Comparison of ENCODE assay signal across 21 cellular contexts in the genomic region with DNA sequence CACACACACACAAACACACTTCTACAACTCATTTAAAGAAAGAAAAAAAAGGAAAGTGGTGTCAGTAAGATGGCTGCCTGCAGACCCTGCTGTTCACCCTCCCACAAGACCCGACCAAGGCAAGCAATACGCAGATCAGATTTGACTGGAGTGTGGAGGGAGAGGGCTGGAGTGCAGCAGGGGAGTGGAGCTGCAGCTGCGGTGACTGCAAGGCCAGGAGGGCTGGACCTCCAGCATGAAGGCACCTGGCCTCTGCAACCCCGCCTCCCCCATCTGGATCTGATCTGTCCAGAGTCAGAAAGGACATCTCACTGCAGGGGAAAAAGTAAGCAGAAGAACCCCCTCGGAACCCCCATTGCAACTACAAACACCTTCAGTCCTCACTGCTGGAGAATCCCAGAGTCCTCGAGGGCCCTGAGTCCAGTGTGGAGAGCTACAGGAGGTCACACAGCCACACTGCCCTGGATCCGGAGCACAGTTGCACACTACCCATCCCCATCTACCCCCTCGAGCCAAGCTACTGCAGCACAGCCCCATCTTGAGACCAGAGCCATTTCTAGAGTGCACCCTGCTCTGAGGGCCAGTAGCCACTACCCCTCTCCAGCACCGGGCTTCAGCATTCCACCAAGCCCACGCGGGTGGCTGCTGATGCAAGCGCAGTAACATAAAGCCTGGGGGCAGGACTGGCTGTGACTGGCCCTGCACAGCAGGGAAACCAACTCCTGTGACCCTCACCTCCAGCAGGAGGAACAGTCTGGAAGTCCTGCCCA. TPM values are rescaled to one million over a fixed set of nuclear protein-coding genes. Genes with fewer than 3 reads are reported as not detected.
DNase-seq lines count a peak whose midpoint lies in the region; ATAC-seq, FAIRE-seq and TF ChIP-seq lines count a peak whose summit lies in the region.
"Had no signal": no experiment of that assay in that cellular context is flagged by ENCODE, and none has a peak within 500 bp of the region (broad histone marks: within the 10 kb centered on the region; RNA-seq: fewer than 3 reads in every experiment).

No MANE protein-coding gene starts in this region.

- H3K79me2 ChIP-seq in K562 (ENCODE audit: control insufficient read depth, insufficient read depth, low read length), result no peaks in the 10 kb centered on the region
- H3K79me2 ChIP-seq in mesendoderm (ENCODE audit: control insufficient read depth, insufficient read depth, low read length), result no peaks in the 10 kb centered on the region

- no peak overlapping the region for H2BK15ac ChIP-seq in mesendoderm (replicated peaks; ENCODE audit: low read depth)

- no peak overlapping the region for H2AK5ac ChIP-seq in mesendoderm (ENCODE audit: low read length)

- H3K27me3 ChIP-seq in K562 (ENCODE audit: control insufficient read depth in 2 of 2, insufficient read depth in 2 of 2, low read length in 2 of 2) (no peaks in the 10 kb centered on the region; a peak in 1 of 5 replicates), mesendoderm (ENCODE audit: insufficient read depth, low read length, poor library complexity) (no peaks in the 10 kb centered on the region), upper lobe of right lung (no peaks in the 10 kb centered on the region), body of pancreas (no peaks in the 10 kb centered on the region)
- H3K27me3 ChIP-seq: BLaER1 treated with 17β-estradiol and CSF1 and Interleukin-3, amounts not matched to agents 10 nM and 100 nM had no signal

- no peak overlapping the region for H2BK5ac ChIP-seq in mesendoderm (ENCODE audit: low read length)

- H3K27ac Mint-ChIP-seq in stimulated activated naive CD8-positive, alpha-beta T cell treated with anti-CD3 and anti-CD28 coated beads, Interleukin-15, amount 100 ng/mL, for 72 hours, result no peak overlapping the region
- H3K27ac Mint-ChIP-seq: CD4-positive, alpha-beta memory T cell had no signal

- no peaks in the 10 kb centered on the region for H3K4me1 ChIP-seq in K562 (replicated peaks in 1 of 2; ENCODE audit: control insufficient read depth in 2 of 2, insufficient read depth in 2 of 2, low read length in 2 of 2)
- H3K4me1 ChIP-seq in mesendoderm (ENCODE audit: control insufficient read depth, low read depth, low read length), result no peaks in the 10 kb centered on the region
- H3K4me1 ChIP-seq in upper lobe of right lung, result no peaks in the 10 kb centered on the region
- no peaks in the 10 kb centered on the region for H3K4me1 ChIP-seq in body of pancreas

- no peak overlapping the region for H3K27ac ChIP-seq in K562 (ENCODE audit: extremely low read depth, low read depth, low read length)
- no peak overlapping the region for H3K27ac ChIP-seq in mesendoderm (ENCODE audit: low read depth, low read length)
- no peak overlapping the region for H3K27ac ChIP-seq in upper lobe of right lung
- H3K27ac ChIP-seq in body of pancreas, result no peak overlapping the region
- H3K27ac ChIP-seq: BLaER1 treated with 17β-estradiol and CSF1 and Interleukin-3, amounts not matched to agents 10 nM and 100 nM; SK-N-MC had no signal

- H2AFZ ChIP-seq in K562 (ENCODE audit: low read depth, low read length), result no peak overlapping the region

- TF ChIP-seq CTCF in K562 (IDR thresholded peaks at IDR 0.05 in 2 of 3, conservative IDR thresholded peaks at IDR 0.05 in 1 of 3; ENCODE audit: insufficient read depth in 2 of 3, low read depth in 1 of 3, low read length in 3 of 3) (no peak), upper lobe of right lung (IDR thresholded peaks at IDR 0.05) (no peak), body of pancreas (IDR thresholded peaks at IDR 0.05) (no peak)

- no peak overlapping the region for H4K5ac ChIP-seq in mesendoderm (ENCODE audit: low read length)

- no TSS peak for BruUV-seq in K562 (replicated peaks; lab: Mats Ljungman, UMichigan)

- no peak for TF ChIP-seq RAD21 in K562 (CRISPR knock-in tag; conservative IDR thresholded peaks at IDR 0.05 in 1 of 2, IDR thresholded peaks at IDR 0.05 in 1 of 2)

- H3K36me3 ChIP-seq in K562 (ENCODE audit: control insufficient read depth, insufficient read depth, low read length), result no peaks in the 10 kb centered on the region
- no peaks in the 10 kb centered on the region for H3K36me3 ChIP-seq in mesendoderm (ENCODE audit: control insufficient read depth, insufficient read depth, low read length)
- no peaks in the 10 kb centered on the region for H3K36me3 ChIP-seq in upper lobe of right lung
- H3K36me3 ChIP-seq in body of pancreas (replicated peaks in 1 of 2; ENCODE audit: insufficient read depth in 1 of 2, low read depth in 2 of 2), result no peaks in the 10 kb centered on the region
- H3K36me3 ChIP-seq: BLaER1 treated with 17β-estradiol and CSF1 and Interleukin-3, amounts not matched to agents 10 nM and 100 nM had no signal

- H3K4me2 ChIP-seq in K562 (ENCODE audit: insufficient read depth, low read length) (no peak overlapping the region), mesendoderm (ENCODE audit: low read length) (no peak overlapping the region)
- H3K4me2 ChIP-seq: BLaER1 treated with 17β-estradiol and CSF1 and Interleukin-3, amounts not matched to agents 10 nM and 100 nM had no signal

- H2BK120ac ChIP-seq in mesendoderm (ENCODE audit: low read depth, low read length), result no peak overlapping the region

- H4K20me1 ChIP-seq in K562 (replicated peaks; ENCODE audit: control insufficient read depth, insufficient read depth, low read length), result no peaks in the 10 kb centered on the region
- H4K20me1 ChIP-seq: BLaER1 treated with 17β-estradiol and CSF1 and Interleukin-3, amounts not matched to agents 10 nM and 100 nM had no signal

- no peak overlapping the region for H3K4me3 Mint-ChIP-seq in stimulated activated naive CD8-positive, alpha-beta T cell treated with anti-CD3 and anti-CD28 coated beads, Interleukin-15, amount 100 ng/mL, for 72 hours
- H3K4me3 Mint-ChIP-seq: CD4-positive, alpha-beta memory T cell had no signal

- ATAC-seq in stimulated activated naive CD8-positive, alpha-beta T cell treated with anti-CD3 and anti-CD28 coated beads, Interleukin-15, Interleukin-2, amounts not matched to agents 100 U/mL and 50 U/mL, for 24 hours, result peak; percentile 36
- no peak for ATAC-seq in stimulated activated naive CD8-positive, alpha-beta T cell treated with anti-CD3 and anti-CD28 coated beads, Interleukin-15, amount 100 ng/mL, for 72 hours
- ATAC-seq in K562 (peak; percentile 52; the same call in 2 of the 3 replicates), upper lobe of right lung (peak; percentile 34), body of pancreas (no peak)

- H4K8ac ChIP-seq in mesendoderm (ENCODE audit: low read depth, low read length), result no peak overlapping the region

- POLR2A ChIA-PET in K562 (lab: Yijun Ruan, JAX), result no interaction called here

- CTCF ChIA-PET in K562 (lab: Yijun Ruan, JAX; ENCODE audit: low intra/inter-chr PET ratio), result no interaction called here

- WGBS in K562 (ENCODE audit: insufficient coverage, low coverage, missing lambda C conversion rate), result 3% methylated on average over 11 of the region's 12 CpGs
- WGBS in mesendoderm (ENCODE audit: extremely low coverage, insufficient coverage, low lambda C conversion rate), result no CpG with 5 or more reads among the region's 12 CpGs
- WGBS in body of pancreas, 2 donors, result 63 to 67% methylated on average over 11 to 12 of the region's 12 CpGs

- no peak for TF ChIP-seq EP300 in K562 (IDR thresholded peaks at IDR 0.05; ENCODE audit: low read length)

- H3K4me1 Mint-ChIP-seq in stimulated activated naive CD8-positive, alpha-beta T cell treated with anti-CD3 and anti-CD28 coated beads, Interleukin-15, amount 100 ng/mL, for 72 hours, result no peaks in the 10 kb centered on the region
- H3K4me1 Mint-ChIP-seq: CD4-positive, alpha-beta memory T cell had no signal

- no peak overlapping the region for H3K18ac ChIP-seq in mesendoderm (ENCODE audit: low read length)

- no peaks in the 10 kb centered on the region for H3K9me1 ChIP-seq in K562 (ENCODE audit: control insufficient read depth, insufficient read depth, low read length)

- peaks cover 19% of the 10 kb centered on the region for H3K27me3 Mint-ChIP-seq in stimulated activated naive CD8-positive, alpha-beta T cell treated with anti-CD3 and anti-CD28 coated beads, Interleukin-15, amount 100 ng/mL, for 72 hours

- H3K4me3 ChIP-seq in K562 (no peak overlapping the region), mesendoderm (ENCODE audit: low read length) (no peak overlapping the region), upper lobe of right lung (no peak overlapping the region), body of pancreas (no peak overlapping the region)
- H3K4me3 ChIP-seq: BLaER1 treated with 17β-estradiol and CSF1 and Interleukin-3, amounts not matched to agents 10 nM and 100 nM; SK-N-MC had no signal

- H3K56ac ChIP-seq in mesendoderm (ENCODE audit: low read length), result peak overlapping the region; percentile 25

- H3K9me3 Mint-ChIP-seq in stimulated activated naive CD8-positive, alpha-beta T cell treated with anti-CD3 and anti-CD28 coated beads, Interleukin-15, amount 100 ng/mL, for 72 hours, result peaks cover 35 to 43% of the 10 kb centered on the region in 2 donors

- intact Hi-C loops in K562 (cut with micrococcal nuclease), result no loop called here
- intact Hi-C loops in upper lobe of right lung (cut with DNase I), result no loop called here
- intact Hi-C loops in body of pancreas (cut with DNase I), result no loop called here

- TF ChIP-seq POLR2A in K562 (conservative IDR thresholded peaks at IDR 0.05) (no peak), body of pancreas (IDR thresholded peaks at IDR 0.05) (no peak)

- no peaks in the 10 kb centered on the region for H3K79me1 ChIP-seq in mesendoderm (ENCODE audit: low read length)

- DNase-seq in stimulated activated naive CD8-positive, alpha-beta T cell treated with anti-CD3 and anti-CD28 coated beads, Interleukin-15, Interleukin-2, amounts not matched to agents 100 U/mL and 50 U/mL, for 24 hours, result no peak
- DNase-seq in stimulated activated naive CD8-positive, alpha-beta T cell treated with anti-CD3 and anti-CD28 coated beads, Interleukin-15, amount 100 ng/mL, for 72 hours, result no peak
- no peak for DNase-seq in K562 (ENCODE audit: extremely low read depth in 1 of 4, low spot score in 3 of 4)
- DNase-seq in mesendoderm, result peak; percentile 51
- DNase-seq in upper lobe of right lung, result no peak
- no peak for DNase-seq in body of pancreas
- DNase-seq in NCI-H187 (lab: John Stamatoyannopoulos, UW), result no peak
- DNase-seq in NCI-H345 treated with DMSO at 0.1 percent for 48 hours (lab: John Stamatoyannopoulos, UW; ENCODE audit: unreplicated experiment), result no peak
- DNase-seq: 8988T; CD4-positive, alpha-beta memory T cell; GDM1; KG1; NCI-H1092; NCI-H1436; NCI-H1930; NCI-H510A; NCI-H774; SHP77 had no signal

- no peak overlapping the region for H3K4ac ChIP-seq in mesendoderm (ENCODE audit: low read depth, low read length)

- no peak for FAIRE-seq in K562 (lab: Jason Lieb, UNC)
- FAIRE-seq: GM18507 had no signal

- H3K9me3 ChIP-seq in K562 (replicated peaks; ENCODE audit: control insufficient read depth, insufficient read depth, low read depth, low read length) (no peaks in the 10 kb centered on the region; the same call in 1 of the 2 replicates), upper lobe of right lung (peaks cover 9% of the 10 kb centered on the region), body of pancreas (peaks cover 0 to 17% (median 0%) of the 10 kb centered on the region in 3 donors)

- no peak overlapping the region for H3K23ac ChIP-seq in mesendoderm (ENCODE audit: low read length)

- no peak overlapping the region for H3K9ac ChIP-seq in K562 (ENCODE audit: insufficient read depth in 1 of 2, low read depth in 2 of 2, low read length in 2 of 2)
- H3K9ac ChIP-seq in mesendoderm (ENCODE audit: low read length), result no peak overlapping the region
- H3K9ac ChIP-seq: BLaER1 treated with 17β-estradiol and CSF1 and Interleukin-3, amounts not matched to agents 10 nM and 100 nM had no signal

- in situ Hi-C loops in K562 (cut with MboI), result loop anchor here (10.0 kb wide), 1 partner anchor 1671 kb away; no protein-coding TSS in a partner anchor

RNA-seq across cellular contexts. Expression of gene SRSF6, which starts 41.9 kb away (rescaled TPM):
- 123 and 206 TPM in 2 replicates for total RNA-seq in K562 (2011; cell fraction: chromatin; rRNA removed; ENCODE audit: low replicate concordance)
- 65.5 and 74.5 TPM in 2 replicates for total RNA-seq in K562 (2011; cell fraction: nucleolus; rRNA removed)
- 119 and 180 TPM in 2 replicates for total RNA-seq in K562 (2011; cell fraction: nucleoplasm; rRNA removed)
- total RNA-seq in K562 (2014; rRNA removed) (52.4 and 55.6 TPM in 2 replicates), K562 (2014; rRNA removed; fragmentation: Illumina TruSeq; extraction: Trizol) (73.1 and 81.5 TPM in 2 replicates), K562 (2015; rRNA removed; fragmentation: Illumina TruSeq; extraction: Trizol) (78.8 and 80.4 TPM in 2 replicates), K562 (2021) (140 and 141 TPM in 2 replicates), upper lobe of right lung (145 TPM), body of pancreas (10 to 100 TPM; 58.4 to 90.6 TPM)
- polyA plus RNA-seq in K562 (2011; rRNA removed) (86.1 and 138 TPM in 2 replicates), K562 (2014; fragmentation: Illumina TruSeq; extraction: Trizol) (101 and 117 TPM in 2 replicates), K562 (2014; fragmentation: Nextera tagmentation; extraction: Ambion mirVana) (100 to 1,000 TPM; 148 to 165 TPM), K562 (2014; rRNA removed) (86.5 and 91.3 TPM in 2 replicates)
- polyA plus RNA-seq in K562 (2011; cell fraction: cytosol; rRNA removed), result 37.4 and 44.4 TPM in 2 replicates
- polyA plus RNA-seq in K562 (2011; cell fraction: nucleus; rRNA removed), result 287 and 290 TPM in 2 replicates
- 89.0 and 99.0 TPM in 2 replicates for polyA plus RNA-seq in K562 (2012)
- polyA minus RNA-seq in K562 (2011; rRNA and poly(A)+ RNA removed), result 119 and 177 TPM in 2 replicates
- polyA minus RNA-seq in K562 (2011; cell fraction: cytosol; rRNA and poly(A)+ RNA removed), result 45.1 and 79.8 TPM in 2 replicates
- polyA minus RNA-seq in K562 (2011; cell fraction: nucleus; rRNA and poly(A)+ RNA removed), result 56.4 and 90.7 TPM in 2 replicates
- polyA plus RNA-seq in mesendoderm (2013, experiment 1 of 2), result 155 TPM
- polyA plus RNA-seq in mesendoderm (2013, experiment 2 of 2), result 154 TPM

Comparison
In these comparisons a context has a peak if more than half of its experiments do, and no peak if none do; other contexts are left out.
1. ATAC-seq: peak in stimulated activated naive CD8-positive, alpha-beta T cell treated with anti-CD3 and anti-CD28 coated beads, Interleukin-15, Interleukin-2, amounts not matched to agents 100 U/mL and 50 U/mL, for 24 hours (single experiment), K562 (single experiment) and upper lobe of right lung (single experiment); none in stimulated activated naive CD8-positive, alpha-beta T cell treated with anti-CD3 and anti-CD28 coated beads, Interleukin-15, amount 100 ng/mL, for 72 hours (single experiment) and body of pancreas (single experiment).